9 cellular contexts compared by ENCODE assay signal in the genomic region with DNA sequence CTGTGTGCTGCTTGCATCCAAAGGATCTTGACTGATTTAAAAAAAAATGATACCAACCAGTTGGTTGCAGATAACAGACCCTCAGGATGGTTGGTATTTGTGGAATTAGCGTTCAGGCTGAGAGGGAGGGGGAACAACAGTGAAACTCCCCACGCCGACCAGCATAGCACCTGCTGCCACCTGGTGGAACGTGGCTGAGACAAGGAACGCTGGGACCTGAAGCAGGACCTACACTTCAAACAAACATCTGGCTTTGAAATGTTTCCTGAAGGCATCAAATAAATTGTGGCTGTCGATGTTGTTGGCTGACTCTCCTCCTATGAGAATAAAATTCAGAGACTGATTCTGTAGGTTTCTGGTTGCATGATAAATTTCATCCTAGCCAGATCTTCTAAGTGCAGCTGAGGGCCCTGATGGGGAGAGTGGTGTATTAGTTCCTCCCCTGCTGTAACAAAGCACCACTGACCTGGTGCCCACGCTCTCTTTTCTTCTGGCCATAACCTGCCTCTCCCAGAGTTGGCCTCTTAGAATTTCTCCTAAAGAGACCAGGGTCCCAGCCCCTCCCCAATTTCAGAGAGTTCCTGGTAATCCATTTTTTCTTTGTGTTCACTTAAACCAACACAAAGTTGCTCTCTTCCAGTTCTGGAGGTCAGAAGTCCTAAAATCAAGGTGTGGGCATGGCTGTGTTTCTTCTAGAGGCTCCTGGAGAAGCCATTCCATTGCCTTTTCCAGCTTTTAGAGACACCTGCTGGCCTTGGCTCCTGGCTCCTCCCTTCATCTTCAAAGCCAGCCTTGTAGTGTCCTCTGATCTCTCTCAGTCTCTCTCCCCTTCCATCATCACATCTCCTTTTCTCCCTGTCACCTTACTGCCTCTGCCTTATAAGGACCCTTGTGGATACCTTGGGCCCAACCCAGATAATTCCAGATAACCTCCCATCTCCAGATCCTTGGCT. TPM values are rescaled to one million over a fixed set of nuclear protein-coding genes. Genes with fewer than 3 reads are reported as not detected.
DNase-seq lines count a peak whose midpoint lies in the region; ATAC-seq and TF ChIP-seq lines count a peak whose summit lies in the region.
"Had no signal": no experiment of that assay in that cellular context is flagged by ENCODE, and none has a peak within 500 bp of the region (broad histone marks: within the 10 kb centered on the region; RNA-seq: fewer than 3 reads in every experiment).

No MANE protein-coding gene starts in this region.

- WGBS in ovary, 3 donors: 14 to 20% (median 16%) methylated on average over 7 of the region's 7 CpGs

- no peaks in the 10 kb centered on the region for H3K9me3 ChIP-seq in ovary

- no peak for TF ChIP-seq EP300 in ovary (IDR thresholded peaks at IDR 0.05)

- H3K27ac ChIP-seq in ovary: no peak overlapping the region
- H3K27ac ChIP-seq: epithelial cell of prostate had no signal

- peak; percentile 56 for TF ChIP-seq CTCF in fibroblast of mammary gland (conservative IDR thresholded peaks at IDR 0.05; ENCODE audit: control insufficient read depth, insufficient read depth, low read depth, low read length)
- TF ChIP-seq CTCF in ovary (IDR thresholded peaks at IDR 0.05): peak; percentile 31 to 61 (median 34)

- intact Hi-C loops in ovary (cut with DNase I): loop anchor here in 1 of 4 donors (5.0 kb wide), 1 partner anchor 65 kb away; no protein-coding TSS in a partner anchor

- no peaks in the 10 kb centered on the region for H3K36me3 ChIP-seq in ovary

- ATAC-seq in GM19452 (IDR thresholded peaks at IDR 0.05; ENCODE audit: unreplicated experiment): no peak

- no peaks in the 10 kb centered on the region for H3K27me3 ChIP-seq in ovary

- H3K4me1 ChIP-seq in ovary (ENCODE audit: insufficient read depth): peaks cover 1% of the 10 kb centered on the region

- TF ChIP-seq POLR2A in ovary (IDR thresholded peaks at IDR 0.05): no peak

- no peak overlapping the region for H3K4me3 ChIP-seq in fibroblast of mammary gland (ENCODE audit: control insufficient read depth, low read depth, low read length)
- H3K4me3 ChIP-seq in ovary: no peak overlapping the region

- DNase-seq in SIG-M5 treated with dmso at 0.1 percent for 504 hours (lab: John Stamatoyannopoulos, UW; ENCODE audit: unreplicated experiment) (peak; percentile 19), SIG-M5 (lab: John Stamatoyannopoulos, UW) (no peak), NCI-H2227 treated with DMSO at 0.1 percent for 48 hours (lab: John Stamatoyannopoulos, UW) (peak; percentile 36), activated T-cell treated with anti-CD3 and anti-CD28 coated beads for 4 hours (peak; percentile 32), fibroblast of mammary gland (ENCODE audit: low read depth) (peak; percentile 46), ovary (peak; percentile 50 to 68 (median 62)), NCI-H524 treated with DMSO at 0.1 percent for 48 hours (lab: John Stamatoyannopoulos, UW) (no peak)

RNA-seq across cellular contexts. Expression of a gene that starts 17.3 kb away (rescaled TPM):
- 10 to 100 TPM; 21.8 to 38.1 (median 28.2) TPM for total RNA-seq in ovary
- polyA plus RNA-seq in ovary: 10 to 100 TPM; 13.6 to 33.7 TPM

RNA-seq across cellular contexts. Expression of a gene that starts 20.5 kb away (rescaled TPM):
- 10 to 100 TPM in 3 of 7 donors, 1 to 10 TPM in 2, under 1 TPM in 2; 0.31 to 18.6 (median 7.3) TPM for total RNA-seq in ovary
- 1 to 10 TPM; 5.6 to 8.5 TPM for polyA plus RNA-seq in ovary

RNA-seq across cellular contexts. Expression of a gene that starts 30.9 kb away (rescaled TPM):
- 10 to 100 TPM; 11.4 to 59.3 (median 34.4) TPM for total RNA-seq in ovary
- 10 to 100 TPM; 26.5 to 75.9 TPM for polyA plus RNA-seq in ovary

Comparison
In these comparisons a context has a peak if more than half of its experiments do, and no peak if none do; other contexts are left out.
1. DNase-seq: peak in SIG-M5 treated with dmso at 0.1 percent for 504 hours (single experiment), NCI-H2227 treated with DMSO at 0.1 percent for 48 hours (single experiment), activated T-cell treated with anti-CD3 and anti-CD28 coated beads for 4 hours (single experiment), fibroblast of mammary gland (single experiment) and ovary (5 of 5); none in SIG-M5 (single experiment) and NCI-H524 treated with DMSO at 0.1 percent for 48 hours (single experiment).